ENCODE assay signal across 8 cellular contexts in the genomic region with DNA sequence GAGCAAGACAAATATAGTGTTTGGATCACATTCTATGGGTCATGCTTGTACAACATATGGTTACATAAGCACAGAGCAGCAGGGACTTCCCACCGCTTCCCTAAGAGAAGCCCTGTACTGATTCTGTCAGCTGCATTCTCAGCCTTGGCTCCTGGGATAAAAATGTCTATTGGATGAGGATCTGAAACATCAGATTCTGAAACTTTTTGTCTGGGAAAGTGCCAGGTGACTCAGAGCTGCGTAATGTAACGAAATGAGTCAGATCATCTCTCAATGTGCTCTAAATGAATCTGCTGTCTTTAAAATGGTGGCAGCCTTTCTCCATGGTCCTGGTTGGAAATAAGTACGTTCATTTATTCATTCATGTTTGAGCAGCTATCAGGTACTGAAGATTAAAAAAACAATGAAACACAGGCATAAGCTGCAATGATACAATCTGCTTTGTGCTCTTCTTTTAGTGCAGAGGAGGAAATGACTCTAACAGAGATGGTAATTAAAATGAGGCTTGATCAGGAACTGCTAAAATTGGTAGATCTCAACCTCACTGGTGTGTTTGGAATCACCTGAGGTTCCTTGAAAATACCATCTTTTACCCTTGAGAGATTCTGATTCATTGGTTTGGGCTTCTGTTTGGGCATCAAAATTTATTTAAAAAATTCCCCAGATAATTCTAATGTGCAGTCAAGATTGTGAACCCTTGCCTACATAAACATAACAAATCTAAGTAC.
DNase-seq lines count a peak whose midpoint lies in the region; ATAC-seq and TF ChIP-seq lines count a peak whose summit lies in the region.

No MANE protein-coding gene starts in this region.

- peaks cover 25% of the 10 kb centered on the region for H3K4me1 Mint-ChIP-seq in activated T-cell treated with anti-CD3 and anti-CD28 coated beads, Interleukin-2, amount 50 U/mL, for 24 hours (ENCODE audit: low read depth)
- H3K4me1 Mint-ChIP-seq in effector memory CD8-positive, alpha-beta T cell (ENCODE audit: low read depth in 2 of 2), result no peaks in the 10 kb centered on the region

- no peaks in the 10 kb centered on the region for H3K36me3 ChIP-seq in lower lobe of right lung
- H3K36me3 ChIP-seq in effector memory CD4-positive, alpha-beta T cell (ENCODE audit: control insufficient read depth, insufficient read depth, low read length), result no peaks in the 10 kb centered on the region

- H3K27ac ChIP-seq in lower lobe of right lung, result no peak overlapping the region
- no peak overlapping the region for H3K27ac ChIP-seq in effector memory CD4-positive, alpha-beta T cell (ENCODE audit: insufficient read depth, low read length, poor library complexity, severe bottlenecking)

- no peak for TF ChIP-seq CTCF in GM20000 (IDR thresholded peaks at IDR 0.05; ENCODE audit: extremely low read depth, missing control alignments)
- no peak for TF ChIP-seq CTCF in lower lobe of right lung (IDR thresholded peaks at IDR 0.05)

- no peak overlapping the region for H3K4me3 Mint-ChIP-seq in activated T-cell treated with anti-CD3 and anti-CD28 coated beads, Interleukin-2, amount 50 U/mL, for 24 hours
- H3K4me3 Mint-ChIP-seq in effector memory CD8-positive, alpha-beta T cell, result no peak overlapping the region

- H3K36me3 Mint-ChIP-seq in activated T-cell treated with anti-CD3 and anti-CD28 coated beads, Interleukin-2, amount 50 U/mL, for 24 hours (ENCODE audit: low read depth), result no peaks in the 10 kb centered on the region
- no peaks in the 10 kb centered on the region for H3K36me3 Mint-ChIP-seq in effector memory CD8-positive, alpha-beta T cell (ENCODE audit: insufficient read depth)

- DNase-seq in EL, result peak; percentile 98
- peak; percentile 47 for DNase-seq in GM20000 (ENCODE audit: low spot score)
- peak; percentile 49 for DNase-seq in activated T-cell treated with anti-CD3 and anti-CD28 coated beads, Interleukin-2, amount 50 U/mL, for 24 hours
- DNase-seq in lower lobe of right lung, result no peak
- DNase-seq in effector memory CD4-positive, alpha-beta T cell, result no peak
- no peak for DNase-seq in NCI-H1105 treated with DMSO at 0.1 percent for 48 hours (lab: John Stamatoyannopoulos, UW)
- DNase-seq in effector memory CD8-positive, alpha-beta T cell, result no peak

- intact Hi-C loops in lower lobe of right lung (cut with DNase I), result no loop called here

- peaks cover 63% of the 10 kb centered on the region for H3K27me3 Mint-ChIP-seq in activated T-cell treated with anti-CD3 and anti-CD28 coated beads, Interleukin-2, amount 50 U/mL, for 24 hours
- H3K27me3 Mint-ChIP-seq in effector memory CD8-positive, alpha-beta T cell, result peaks cover 25 to 30% of the 10 kb centered on the region in 2 donors

- H3K4me1 ChIP-seq in lower lobe of right lung, result no peaks in the 10 kb centered on the region
- no peaks in the 10 kb centered on the region for H3K4me1 ChIP-seq in effector memory CD4-positive, alpha-beta T cell (ENCODE audit: control insufficient read depth, insufficient read depth, low read length, poor library complexity, severe bottlenecking)

- H3K9me3 ChIP-seq in lower lobe of right lung, result no peaks in the 10 kb centered on the region
- no peaks in the 10 kb centered on the region for H3K9me3 ChIP-seq in effector memory CD4-positive, alpha-beta T cell (ENCODE audit: control insufficient read depth, low read length)

- peak; percentile 62 for ATAC-seq in HG03457 (IDR thresholded peaks at IDR 0.05; ENCODE audit: unreplicated experiment)
- peak; percentile 45 to 74 for ATAC-seq in lower lobe of right lung
- ATAC-seq in effector memory CD8-positive, alpha-beta T cell (replicated peaks), result no peak

- peak overlapping the region; percentile 87 for H3K27ac Mint-ChIP-seq in activated T-cell treated with anti-CD3 and anti-CD28 coated beads, Interleukin-2, amount 50 U/mL, for 24 hours
- H3K27ac Mint-ChIP-seq in effector memory CD8-positive, alpha-beta T cell, result no peak overlapping the region

- no peak overlapping the region for H3K4me3 ChIP-seq in lower lobe of right lung
- H3K4me3 ChIP-seq in effector memory CD4-positive, alpha-beta T cell (ENCODE audit: insufficient read depth, low read depth, low read length, poor library complexity, severe bottlenecking), result no peak overlapping the region

- no peaks in the 10 kb centered on the region for H3K9me3 Mint-ChIP-seq in activated T-cell treated with anti-CD3 and anti-CD28 coated beads, Interleukin-2, amount 50 U/mL, for 24 hours
- H3K9me3 Mint-ChIP-seq in effector memory CD8-positive, alpha-beta T cell, result no peaks in the 10 kb centered on the region

- H3K27me3 ChIP-seq in lower lobe of right lung (ENCODE audit: low read depth), result no peaks in the 10 kb centered on the region
- H3K27me3 ChIP-seq in effector memory CD4-positive, alpha-beta T cell (replicated peaks; ENCODE audit: control insufficient read depth, insufficient read depth, low read length, poor library complexity, severe bottlenecking), result no peaks in the 10 kb centered on the region

Comparison
In these comparisons a context has a peak if more than half of its experiments do, and no peak if none do; other contexts are left out.
1. DNase-seq: peak in EL (single experiment), GM20000 (single experiment) and activated T-cell treated with anti-CD3 and anti-CD28 coated beads, Interleukin-2, amount 50 U/mL, for 24 hours (single experiment); none in lower lobe of right lung (single experiment), effector memory CD4-positive, alpha-beta T cell (0 of 3), NCI-H1105 treated with DMSO at 0.1 percent for 48 hours (single experiment) and effector memory CD8-positive, alpha-beta T cell (0 of 3).